9 cellular contexts compared by ENCODE assay signal in the genomic region with DNA sequence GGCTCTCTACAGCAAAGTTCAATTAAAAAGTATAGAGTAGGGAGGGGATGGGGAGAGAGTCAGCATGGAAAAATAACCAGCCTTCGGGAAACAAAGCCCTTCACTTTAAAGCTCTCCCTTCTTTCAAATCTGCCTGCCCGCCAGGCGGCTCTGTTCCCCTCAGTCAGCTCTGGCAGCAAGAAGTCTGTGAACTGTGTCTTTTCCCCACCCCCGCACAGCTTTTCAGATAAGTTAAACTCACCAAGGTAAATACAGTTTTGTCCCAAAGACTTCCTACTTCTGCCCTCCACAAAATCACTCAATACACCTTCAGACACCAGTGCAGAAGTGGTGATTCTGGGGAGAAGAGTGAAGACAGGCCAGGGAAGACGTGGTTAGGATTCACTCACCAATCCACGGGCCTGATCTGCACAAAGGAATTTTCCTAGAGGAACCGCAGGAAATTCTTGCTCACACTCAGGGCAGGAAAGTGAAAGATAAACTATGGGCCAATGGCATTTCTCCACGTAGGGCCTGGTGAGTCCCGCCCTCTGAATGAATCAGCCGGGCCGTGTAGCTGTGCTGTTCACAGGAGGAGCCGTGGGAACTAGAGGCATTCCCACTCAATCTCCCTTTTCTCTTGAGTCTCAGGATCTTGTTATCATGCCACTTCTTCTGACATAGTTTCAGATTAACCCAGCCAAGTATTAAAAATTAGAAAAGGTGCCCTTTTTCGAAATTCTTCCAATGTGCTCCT. TPM values are rescaled to one million over a fixed set of nuclear protein-coding genes. Genes with fewer than 3 reads are reported as not detected.
A peak's percentile ranks its signal among the peaks of the same experiment; 100 is the strongest.
DNase-seq lines count a peak whose midpoint lies in the region; ATAC-seq, FAIRE-seq and TF ChIP-seq lines count a peak whose summit lies in the region.
"Had no signal": no experiment of that assay in that cellular context is flagged by ENCODE, and none has a peak within 500 bp of the region (broad histone marks: within the 10 kb centered on the region; RNA-seq: fewer than 3 reads in every experiment).

A gene with protein sequence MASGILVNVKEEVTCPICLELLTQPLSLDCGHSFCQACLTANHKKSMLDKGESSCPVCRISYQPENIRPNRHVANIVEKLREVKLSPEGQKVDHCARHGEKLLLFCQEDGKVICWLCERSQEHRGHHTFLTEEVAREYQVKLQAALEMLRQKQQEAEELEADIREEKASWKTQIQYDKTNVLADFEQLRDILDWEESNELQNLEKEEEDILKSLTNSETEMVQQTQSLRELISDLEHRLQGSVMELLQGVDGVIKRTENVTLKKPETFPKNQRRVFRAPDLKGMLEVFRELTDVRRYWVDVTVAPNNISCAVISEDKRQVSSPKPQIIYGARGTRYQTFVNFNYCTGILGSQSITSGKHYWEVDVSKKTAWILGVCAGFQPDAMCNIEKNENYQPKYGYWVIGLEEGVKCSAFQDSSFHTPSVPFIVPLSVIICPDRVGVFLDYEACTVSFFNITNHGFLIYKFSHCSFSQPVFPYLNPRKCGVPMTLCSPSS (minus strand): TSS at position 448 of the 736 bp plus-strand sequence. CDS start 4,897 bp downstream, outside the sequence.

- peak; percentile 63 to 67 for TF ChIP-seq RAD21 in A549 (conservative IDR thresholded peaks at IDR 0.05 in 1 of 2, IDR thresholded peaks at IDR 0.05 in 1 of 2)

- no peak for FAIRE-seq in A549 (lab: Jason Lieb, UNC)
- peak; percentile 88 for FAIRE-seq in RCC 7860 (lab: Jason Lieb, UNC)
- FAIRE-seq: colon had no signal

- peak within 1 kb of the TSS; percentile 93 for H3K4me3 Mint-ChIP-seq in natural killer cell treated with Interleukin-12 subunit alpha and Interleukin-12 subunit beta and Interleukin-15 and Interleukin-18, amount 100 ng/mL, for 72 hours

- H3K9me3 ChIP-seq in A549: no peaks in the 10 kb centered on the region

- no peak for TF ChIP-seq EP300 in A549 (IDR thresholded peaks at IDR 0.05)

- CTCF ChIA-PET in A549 (lab: Yijun Ruan, JAX): interaction anchor here (0.7 to 2.8 kb wide), 22 partner anchors 9 to 253 kb away, joined by 3 to 34 read pairs (median 4); a partner anchor contains a TSS

- H3K9me3 Mint-ChIP-seq in natural killer cell treated with Interleukin-12 subunit alpha and Interleukin-12 subunit beta and Interleukin-15 and Interleukin-18, amount 100 ng/mL, for 72 hours: no peaks in the 10 kb centered on the region

- ATAC-seq in A549: peak; percentile 99
- peak; percentile 51 for ATAC-seq in GM18858 (IDR thresholded peaks at IDR 0.05; ENCODE audit: unreplicated experiment)
- peak; percentile 73 for ATAC-seq in HG03095 (IDR thresholded peaks at IDR 0.05; ENCODE audit: unreplicated experiment)
- ATAC-seq in natural killer cell treated with Interleukin-12 subunit alpha and Interleukin-12 subunit beta and Interleukin-15 and Interleukin-18, amount 100 ng/mL, for 72 hours: peak; percentile 90 to 96
- ATAC-seq in stimulated activated naive CD8-positive, alpha-beta T cell treated with anti-CD3 and anti-CD28 coated beads, Interleukin-15, Interleukin-2, amounts not matched to agents 100 U/mL and 50 U/mL, for 24 hours: peak; percentile 90

- DNase-seq in A549 (ENCODE audit: low read depth in 1 of 2, low spot score in 1 of 2): peak; percentile 94 to 97
- DNase-seq in RCC 7860 (ENCODE audit: low spot score): peak; percentile 89
- DNase-seq in activated T-helper 1 cell treated with anti-CD3 and anti-CD28 coated beads, Interleukin-2, amount 50 U/mL, for 16 hours (ENCODE audit: low read depth in 1 of 2, low spot score in 1 of 2): peak; percentile 44 to 67
- peak; percentile 97 for DNase-seq in fibroblast of mammary gland (ENCODE audit: low read depth)
- peak; percentile 87 for DNase-seq in natural killer cell treated with Interleukin-12 subunit alpha and Interleukin-12 subunit beta and Interleukin-15 and Interleukin-18, amount 100 ng/mL, for 72 hours (ENCODE audit: low spot score)
- peak; percentile 82 for DNase-seq in stimulated activated naive CD8-positive, alpha-beta T cell treated with anti-CD3 and anti-CD28 coated beads, Interleukin-15, Interleukin-2, amounts not matched to agents 100 U/mL and 50 U/mL, for 24 hours

- TF ChIP-seq POLR2A in A549 (IDR thresholded peaks at IDR 0.05; ENCODE audit: low read length): peak; percentile 54

- peaks cover 15% of the 10 kb centered on the region; the same call in 2 of the 3 replicates for H3K4me1 ChIP-seq in A549

- WGBS in A549 (ENCODE audit: missing lambda C conversion rate): 1% methylated on average over 13 of the region's 13 CpGs

- H3K27me3 Mint-ChIP-seq in natural killer cell treated with Interleukin-12 subunit alpha and Interleukin-12 subunit beta and Interleukin-15 and Interleukin-18, amount 100 ng/mL, for 72 hours: no peaks in the 10 kb centered on the region

- H3K4me3 ChIP-seq in A549 (peak within 1 kb of the TSS; percentile 47), fibroblast of mammary gland (ENCODE audit: control insufficient read depth, low read depth, low read length) (peak within 1 kb of the TSS; percentile 56)

- H3K36me3 Mint-ChIP-seq in natural killer cell treated with Interleukin-12 subunit alpha and Interleukin-12 subunit beta and Interleukin-15 and Interleukin-18, amount 100 ng/mL, for 72 hours: no peaks in the 10 kb centered on the region

- H3K4me2 ChIP-seq in A549: peak within 1 kb of the TSS; percentile 97

- peaks cover 35 to 42% of the 10 kb centered on the region in 2 donors for H3K4me1 Mint-ChIP-seq in natural killer cell treated with Interleukin-12 subunit alpha and Interleukin-12 subunit beta and Interleukin-15 and Interleukin-18, amount 100 ng/mL, for 72 hours (ENCODE audit: low read depth in 2 of 2)

- POLR2A ChIA-PET in A549 (lab: Yijun Ruan, JAX): interaction anchor here (0.7 to 1.4 kb wide), 7 partner anchors 60 to 89 kb away, joined by 3 to 26 read pairs (median 5); a partner anchor contains a TSS

- TF ChIP-seq CTCF in A549 (IDR thresholded peaks at IDR 0.05): peak; percentile 72
- TF ChIP-seq CTCF in fibroblast of mammary gland (conservative IDR thresholded peaks at IDR 0.05; ENCODE audit: control insufficient read depth, insufficient read depth, low read depth, low read length): peak; percentile 75

- peak within 1 kb of the TSS; percentile 88 to 90 for H3K27ac ChIP-seq in A549

- H3K27ac Mint-ChIP-seq in natural killer cell treated with Interleukin-12 subunit alpha and Interleukin-12 subunit beta and Interleukin-15 and Interleukin-18, amount 100 ng/mL, for 72 hours: peak within 1 kb of the TSS; percentile 92 to 100

TF ChIP-seq in A549, 52 proteins besides CTCF, POLR2A, EP300 and RAD21 (continues in another document):
- TF ChIP-seq, protein P1, sequence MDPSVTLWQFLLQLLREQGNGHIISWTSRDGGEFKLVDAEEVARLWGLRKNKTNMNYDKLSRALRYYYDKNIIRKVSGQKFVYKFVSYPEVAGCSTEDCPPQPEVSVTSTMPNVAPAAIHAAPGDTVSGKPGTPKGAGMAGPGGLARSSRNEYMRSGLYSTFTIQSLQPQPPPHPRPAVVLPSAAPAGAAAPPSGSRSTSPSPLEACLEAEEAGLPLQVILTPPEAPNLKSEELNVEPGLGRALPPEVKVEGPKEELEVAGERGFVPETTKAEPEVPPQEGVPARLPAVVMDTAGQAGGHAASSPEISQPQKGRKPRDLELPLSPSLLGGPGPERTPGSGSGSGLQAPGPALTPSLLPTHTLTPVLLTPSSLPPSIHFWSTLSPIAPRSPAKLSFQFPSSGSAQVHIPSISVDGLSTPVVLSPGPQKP (IDR thresholded peaks at IDR 0.05; ENCODE audit: low read depth, low read length): no peak
- TF ChIP-seq, protein P2, sequence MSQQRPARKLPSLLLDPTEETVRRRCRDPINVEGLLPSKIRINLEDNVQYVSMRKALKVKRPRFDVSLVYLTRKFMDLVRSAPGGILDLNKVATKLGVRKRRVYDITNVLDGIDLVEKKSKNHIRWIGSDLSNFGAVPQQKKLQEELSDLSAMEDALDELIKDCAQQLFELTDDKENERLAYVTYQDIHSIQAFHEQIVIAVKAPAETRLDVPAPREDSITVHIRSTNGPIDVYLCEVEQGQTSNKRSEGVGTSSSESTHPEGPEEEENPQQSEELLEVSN (IDR thresholded peaks at IDR 0.05; ENCODE audit: borderline replicate concordance, low read depth): 0 out of 2 replicates have a peak, but pooled peaks have one; percentile 19
- TF ChIP-seq, protein P3, sequence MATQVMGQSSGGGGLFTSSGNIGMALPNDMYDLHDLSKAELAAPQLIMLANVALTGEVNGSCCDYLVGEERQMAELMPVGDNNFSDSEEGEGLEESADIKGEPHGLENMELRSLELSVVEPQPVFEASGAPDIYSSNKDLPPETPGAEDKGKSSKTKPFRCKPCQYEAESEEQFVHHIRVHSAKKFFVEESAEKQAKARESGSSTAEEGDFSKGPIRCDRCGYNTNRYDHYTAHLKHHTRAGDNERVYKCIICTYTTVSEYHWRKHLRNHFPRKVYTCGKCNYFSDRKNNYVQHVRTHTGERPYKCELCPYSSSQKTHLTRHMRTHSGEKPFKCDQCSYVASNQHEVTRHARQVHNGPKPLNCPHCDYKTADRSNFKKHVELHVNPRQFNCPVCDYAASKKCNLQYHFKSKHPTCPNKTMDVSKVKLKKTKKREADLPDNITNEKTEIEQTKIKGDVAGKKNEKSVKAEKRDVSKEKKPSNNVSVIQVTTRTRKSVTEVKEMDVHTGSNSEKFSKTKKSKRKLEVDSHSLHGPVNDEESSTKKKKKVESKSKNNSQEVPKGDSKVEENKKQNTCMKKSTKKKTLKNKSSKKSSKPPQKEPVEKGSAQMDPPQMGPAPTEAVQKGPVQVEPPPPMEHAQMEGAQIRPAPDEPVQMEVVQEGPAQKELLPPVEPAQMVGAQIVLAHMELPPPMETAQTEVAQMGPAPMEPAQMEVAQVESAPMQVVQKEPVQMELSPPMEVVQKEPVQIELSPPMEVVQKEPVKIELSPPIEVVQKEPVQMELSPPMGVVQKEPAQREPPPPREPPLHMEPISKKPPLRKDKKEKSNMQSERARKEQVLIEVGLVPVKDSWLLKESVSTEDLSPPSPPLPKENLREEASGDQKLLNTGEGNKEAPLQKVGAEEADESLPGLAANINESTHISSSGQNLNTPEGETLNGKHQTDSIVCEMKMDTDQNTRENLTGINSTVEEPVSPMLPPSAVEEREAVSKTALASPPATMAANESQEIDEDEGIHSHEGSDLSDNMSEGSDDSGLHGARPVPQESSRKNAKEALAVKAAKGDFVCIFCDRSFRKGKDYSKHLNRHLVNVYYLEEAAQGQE (IDR thresholded peaks at IDR 0.05): 0 out of 2 replicates have a peak, but pooled peaks have one; percentile 12

RNA-seq across cellular contexts. Expression of the gene that starts here (rescaled TPM):
- polyA plus RNA-seq in A549 (2011; rRNA removed) (30.5 and 32.6 TPM in 2 replicates), A549 (2017; fragmentation: RNase III; extraction: RNeasy Plus Mini Kit Qiagen cat#74134 plus additional on column Dnase treatment) (19.6 to 22.8 TPM (median 21.9 TPM) in 3 replicates)
- polyA plus RNA-seq in A549 (2012; cell fraction: cytosol; rRNA removed): 8.4 and 9.4 TPM in 2 replicates
- polyA plus RNA-seq in A549 (2012; cell fraction: nucleus; rRNA removed): 7.2 and 13.0 TPM in 2 replicates
- 20.4 and 28.3 TPM in 2 replicates for polyA minus RNA-seq in A549 (2011; rRNA and poly(A)+ RNA removed)
- 10 to 100 TPM; 12.4 to 16.4 TPM for total RNA-seq in natural killer cell treated with Interleukin-12 subunit alpha and Interleukin-12 subunit beta and Interleukin-15 and Interleukin-18, amount 100 ng/mL, for 72 hours

Comparison
In these comparisons a context has a peak if more than half of its experiments do, and no peak if none do; other contexts are left out.
1. Peak in every context shown above with its lines: DNase-seq, ATAC-seq, H3K4me3 ChIP-seq and H3K27ac ChIP-seq.